18 cellular contexts compared by ENCODE assay signal in genomic region chr9:17824927-17825659, GRCh38.
A peak's percentile ranks its signal among the peaks of the same experiment; 100 is the strongest.
DNase-seq lines count a peak whose midpoint lies in the region; ATAC-seq, FAIRE-seq and TF ChIP-seq lines count a peak whose summit lies in the region.
"Had no signal": no experiment of that assay in that cellular context is flagged by ENCODE, and none has a peak within 500 bp of the region (broad histone marks: within the 10 kb centered on the region; RNA-seq: fewer than 3 reads in every experiment).

No MANE protein-coding gene starts in this region.

- DNase-seq in RPMI8226: peak; percentile 67
- DNase-seq in left cardiac atrium: no peak
- no peak for DNase-seq in thoracic aorta (ENCODE audit: low spot score)
- no peak for DNase-seq in GOT3 (lab: John Stamatoyannopoulos, UW)
- no peak for DNase-seq in activated CD4-positive, alpha-beta T cell treated with anti-CD3 and anti-CD28 coated beads, Interleukin-2, amount 50 U/mL, for 1 hour
- DNase-seq in pancreas: no peak
- DNase-seq: BE2C; CD4-positive, alpha-beta memory T cell; DND-41; GF-D8; GM23248; HFFc6; NCI-H1436; NCI-H2029 treated with DMSO at 0.1 percent for 48 hours; NCI-H510A treated with DMSO at 0.1 percent for 48 hours had no signal

- no peaks in the 10 kb centered on the region for H3K9me3 ChIP-seq in thoracic aorta
- H3K9me3 ChIP-seq in pancreas: no peaks in the 10 kb centered on the region
- H3K9me3 ChIP-seq: BE2C had no signal

- H3K36me3 ChIP-seq in thoracic aorta: no peaks in the 10 kb centered on the region
- H3K36me3 ChIP-seq in pancreas: no peaks in the 10 kb centered on the region
- H3K36me3 ChIP-seq: BE2C had no signal

- H3K27ac Mint-ChIP-seq in brain: peak overlapping the region in 4 of 5 experiments; percentile 6 to 81 (median 16)
- H3K27ac Mint-ChIP-seq: CD4-positive, alpha-beta memory T cell; HFFc6 had no signal

- H3K27me3 ChIP-seq in thoracic aorta (replicated peaks; ENCODE audit: insufficient read depth): no peaks in the 10 kb centered on the region
- H3K27me3 ChIP-seq in pancreas: no peaks in the 10 kb centered on the region
- H3K27me3 ChIP-seq: BE2C had no signal

- H3K4me1 Mint-ChIP-seq in brain: peaks cover 7% of the 10 kb centered on the region
- H3K4me1 Mint-ChIP-seq: CD4-positive, alpha-beta memory T cell had no signal

- H3K27ac ChIP-seq in thoracic aorta (peak overlapping the region in 1 of 2 donors; percentile 48), pancreas (no peak overlapping the region)
- H3K27ac ChIP-seq: GM23248 had no signal

- peaks cover 4% of the 10 kb centered on the region for H3K27me3 Mint-ChIP-seq in brain

- ATAC-seq in left cardiac atrium (peak; percentile 64 to 78), thoracic aorta (ENCODE audit: insufficient number of reproducible peaks, low FRiP score, low read depth) (no peak), pancreas (no peak)

- TF ChIP-seq CTCF in brain (conservative IDR thresholded peaks at IDR 0.05) (no peak), thoracic aorta (IDR thresholded peaks at IDR 0.05) (no peak), pancreas (IDR thresholded peaks at IDR 0.05) (no peak)

- WGBS in pancreas, 2 donors: 93 to 94% methylated on average over 1 of the region's 1 CpG

- H3K4me1 ChIP-seq in thoracic aorta (ENCODE audit: control insufficient read depth in 1 of 2, low read depth in 2 of 2): peaks cover 10 to 20% of the 10 kb centered on the region in 2 donors
- no peaks in the 10 kb centered on the region for H3K4me1 ChIP-seq in pancreas
- H3K4me1 ChIP-seq: BE2C had no signal

- H3K4me3 ChIP-seq in thoracic aorta (peak overlapping the region; percentile 30), pancreas (no peak overlapping the region)
- H3K4me3 ChIP-seq: GM23248 had no signal

- intact Hi-C loops in left cardiac atrium (cut with DNase I): no loop called here
- intact Hi-C loops in pancreas (cut with DNase I): no loop called here

- no peak for FAIRE-seq in pancreas (lab: Jason Lieb, UNC)
- FAIRE-seq: D721Med, HTR-8/SVneo had no signal

- no peaks in the 10 kb centered on the region for H3K36me3 Mint-ChIP-seq in brain
- H3K36me3 Mint-ChIP-seq: CD4-positive, alpha-beta memory T cell had no signal

- H3K9me3 Mint-ChIP-seq in brain: peaks cover 0 to 7% (median 4%) of the 10 kb centered on the region in 5 experiments
- H3K9me3 Mint-ChIP-seq: HFFc6 had no signal

- peak overlapping the region in 1 of 5 experiments; percentile 12 for H3K4me3 Mint-ChIP-seq in brain
- H3K4me3 Mint-ChIP-seq: CD4-positive, alpha-beta memory T cell; HFFc6 had no signal

Comparison
In these comparisons a context has a peak if more than half of its experiments do, and no peak if none do; other contexts are left out.
1. ATAC-seq: peak in left cardiac atrium (2 of 2); none in thoracic aorta (single experiment) and pancreas (0 of 4).